16 cellular contexts compared by ENCODE assay signal in the genomic region with DNA sequence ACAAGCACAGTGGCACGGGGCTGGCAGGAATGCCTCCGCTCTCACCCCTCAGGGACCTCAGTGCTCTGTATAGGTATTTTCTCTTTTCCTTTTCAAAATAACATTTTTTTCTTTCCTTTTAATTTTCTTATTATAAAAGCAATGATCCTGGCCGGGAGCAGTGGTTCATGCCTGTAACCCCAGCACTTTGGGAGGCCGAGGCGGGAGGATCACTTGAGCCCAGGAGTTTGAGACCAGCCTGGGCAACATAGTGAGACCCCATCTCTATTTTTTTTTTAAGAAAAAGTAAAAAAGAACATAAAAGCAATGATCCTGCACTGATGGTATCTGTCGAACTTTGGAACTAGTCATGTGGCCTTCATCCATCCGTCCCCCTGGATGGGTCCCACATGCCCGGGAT.
"Had no signal": no experiment of that assay in that cellular context is flagged by ENCODE, and none has a peak within 500 bp of the region (broad histone marks: within the 10 kb centered on the region; RNA-seq: fewer than 3 reads in every experiment).

No MANE protein-coding gene starts in this region.

- H3K27ac ChIP-seq: cardiac muscle cell, dorsolateral prefrontal cortex, gastrocnemius medialis, heart right ventricle, lower lobe of right lung, neutrophil, parathyroid adenoma, sigmoid colon had no signal

- H3K9ac ChIP-seq: parathyroid adenoma had no signal

- H3K36me3 Mint-ChIP-seq: WTC11 had no signal

- H3K9me3 Mint-ChIP-seq: WTC11 had no signal

- H3K4me1 ChIP-seq: gastrocnemius medialis, lower lobe of right lung, parathyroid adenoma, sigmoid colon had no signal

- H3K79me2 ChIP-seq: parathyroid adenoma had no signal

- ATAC-seq: gastrocnemius medialis, heart right ventricle, left colon, SK-N-SH treated with all-trans-retinoic acid at 6 μM for 48 hours, WTC11 had no signal

- H3K9me3 ChIP-seq: gastrocnemius medialis, heart right ventricle, lower lobe of right lung, neutrophil, sigmoid colon, spleen had no signal

- H3K27me3 ChIP-seq: cardiac muscle cell, dorsolateral prefrontal cortex, gastrocnemius medialis, heart right ventricle, neutrophil, sigmoid colon, spleen had no signal

- H3K4me3 Mint-ChIP-seq: WTC11 had no signal

- H2AFZ ChIP-seq: parathyroid adenoma had no signal

- H3K27ac Mint-ChIP-seq: WTC11 had no signal

- DNase-seq: activated CD4-positive, alpha-beta T cell treated with anti-CD3 and anti-CD28 coated beads for 48 hours; activated gamma-delta T cell treated with Interleukin-2 at 50 U/mL for 16 hours; dorsolateral prefrontal cortex; erythroblast; gastrocnemius medialis; heart right ventricle; left colon; sigmoid colon; T-helper 2 cell had no signal

- H3K4me3 ChIP-seq: cardiac muscle cell, dorsolateral prefrontal cortex, gastrocnemius medialis, sigmoid colon had no signal

- H3K36me3 ChIP-seq: cardiac muscle cell, gastrocnemius medialis, heart right ventricle, lower lobe of right lung, neutrophil, sigmoid colon had no signal
